In the genomic region with DNA sequence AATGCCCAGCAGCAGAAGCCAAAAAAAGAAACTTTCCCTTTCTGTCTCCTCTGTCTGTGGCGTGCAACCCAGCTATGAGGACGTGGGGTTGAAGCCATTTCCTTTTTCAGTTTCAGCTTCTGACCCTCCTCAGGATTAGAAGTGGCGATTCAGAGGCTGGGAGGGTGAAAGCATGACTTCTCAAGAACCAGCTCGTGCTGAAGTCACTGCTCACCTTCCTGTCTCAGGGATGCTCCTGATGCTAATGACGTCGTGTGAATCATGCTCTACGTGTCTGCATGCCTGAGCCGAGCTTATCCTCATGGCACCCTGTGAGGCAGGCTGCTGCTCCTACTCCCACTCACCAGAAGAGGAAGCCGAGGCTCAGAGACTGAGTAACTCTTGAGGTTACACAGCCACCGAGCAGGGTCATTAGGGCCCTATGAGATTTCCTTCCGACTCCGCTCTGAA, we compare ENCODE assay signal across 8 cellular contexts. TPM values are rescaled to one million over a fixed set of nuclear protein-coding genes. Genes with fewer than 3 reads are reported as not detected.
DNase-seq lines count a peak whose midpoint lies in the region; ATAC-seq lines count a peak whose summit lies in the region.

No MANE protein-coding gene starts in this region.

- peak; percentile 59 for ATAC-seq in GM18519 (IDR thresholded peaks at IDR 0.05; ENCODE audit: low FRiP score, unreplicated experiment)
- ATAC-seq in HG02852 (IDR thresholded peaks at IDR 0.05; ENCODE audit: unreplicated experiment) = peak; percentile 80

- peak; percentile 64 for DNase-seq in AG08395 (ENCODE audit: low spot score)
- DNase-seq in OCI-M1 (lab: John Stamatoyannopoulos, UW) = peak; percentile 56
- DNase-seq in germinal center (ENCODE audit: low spot score) = peak; percentile 57
- no peak for DNase-seq in ureter (ENCODE audit: low spot score)
- no peak for DNase-seq in ecto neural progenitor cell (ENCODE audit: low spot score)
- no peak for DNase-seq in SHP77 treated with DMSO at 0.1 percent for 48 hours (lab: John Stamatoyannopoulos, UW)

RNA-seq across cellular contexts. Expression of a gene that starts 5.7 kb away (rescaled TPM):
- total RNA-seq in ureter = not detected

RNA-seq across cellular contexts. Expression of a gene that starts 13.7 kb away (rescaled TPM):
- 28.7 TPM for total RNA-seq in ureter

RNA-seq across cellular contexts. Expression of a gene that starts 40.2 kb away (rescaled TPM):
- total RNA-seq in ureter = not detected

RNA-seq across cellular contexts. Expression of a gene that starts 48.0 kb away (rescaled TPM):
- total RNA-seq in ureter = 0.23 TPM

Comparison
In these comparisons a context has a peak if more than half of its experiments do, and no peak if none do; other contexts are left out.
1. DNase-seq: peak in AG08395 (single experiment), OCI-M1 (single experiment) and germinal center (single experiment); none in ureter (single experiment), ecto neural progenitor cell (single experiment) and SHP77 treated with DMSO at 0.1 percent for 48 hours (single experiment).